In the genomic region with DNA sequence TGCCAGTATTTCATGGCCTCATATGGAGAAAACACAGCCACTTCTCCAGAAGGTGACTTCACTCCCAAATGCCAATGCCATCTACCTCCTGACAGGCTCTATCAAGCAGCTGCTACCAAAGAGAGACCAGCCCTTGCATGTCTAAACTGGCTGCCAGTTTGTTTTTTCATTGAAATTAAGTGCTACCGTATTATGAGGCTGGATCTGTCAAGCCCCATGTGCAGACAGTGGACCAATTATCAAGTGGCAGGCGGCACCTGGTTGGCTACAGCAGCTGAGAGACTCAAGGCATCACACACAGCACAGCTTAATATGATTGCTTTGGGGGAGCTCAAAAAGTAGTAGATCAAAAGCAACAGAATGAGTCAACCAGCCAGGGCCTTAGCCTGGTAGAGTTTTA, we compare ENCODE assay signal across 20 cellular contexts.
"Had no signal": no experiment of that assay in that cellular context is flagged by ENCODE, and none has a peak within 500 bp of the region (broad histone marks: within the 10 kb centered on the region; RNA-seq: fewer than 3 reads in every experiment).

No MANE protein-coding gene starts in this region.

- H3K27ac Mint-ChIP-seq: activated CD8-positive, alpha-beta T cell treated with anti-CD3 and anti-CD28 coated beads, Interleukin-2, amount 10 ng/mL, durations not matched to agents 7 days and 5 days; activated naive CD8-positive, alpha-beta T cell treated with anti-CD3 and anti-CD28 coated beads, Interleukin-2, amount 10 ng/mL, durations not matched to agents 7 days and 5 days; T-helper 1 cell treated with Interleukin-12 subunit alpha and Interleukin-12 subunit beta and Interleukin-4 antibody, amounts not matched to agents 30 μg/mL and 1 μg/mL, for 36 hours had no signal

- ATAC-seq: activated CD4-positive, CD25-positive, alpha-beta regulatory T cell treated with anti-CD3 and anti-CD28 coated beads, Interleukin-2, amount 50 U/mL, for 24 hours; activated CD8-positive, alpha-beta T cell treated with anti-CD3 and anti-CD28 coated beads, Interleukin-2, amount 10 ng/mL, durations not matched to agents 7 days and 5 days; PC-3 had no signal

- H3K36me3 Mint-ChIP-seq: activated naive CD8-positive, alpha-beta T cell treated with anti-CD3 and anti-CD28 coated beads, Interleukin-2, amount 10 ng/mL, durations not matched to agents 7 days and 5 days had no signal

- H3K4me1 Mint-ChIP-seq: activated naive CD8-positive, alpha-beta T cell treated with anti-CD3 and anti-CD28 coated beads, Interleukin-2, amount 10 ng/mL, durations not matched to agents 7 days and 5 days had no signal

- H3K4me3 Mint-ChIP-seq: activated CD8-positive, alpha-beta T cell treated with anti-CD3 and anti-CD28 coated beads, Interleukin-2, amount 10 ng/mL, durations not matched to agents 7 days and 5 days; activated naive CD8-positive, alpha-beta T cell treated with anti-CD3 and anti-CD28 coated beads, Interleukin-2, amount 10 ng/mL, durations not matched to agents 7 days and 5 days; T-helper 1 cell treated with Interleukin-12 subunit alpha and Interleukin-12 subunit beta and Interleukin-4 antibody, amounts not matched to agents 30 μg/mL and 1 μg/mL, for 36 hours had no signal

- H3K27me3 Mint-ChIP-seq: activated naive CD8-positive, alpha-beta T cell treated with anti-CD3 and anti-CD28 coated beads, Interleukin-2, amount 10 ng/mL, durations not matched to agents 7 days and 5 days had no signal

- DNase-seq: activated CD4-positive, alpha-beta T cell treated with anti-CD3 and anti-CD28 coated beads for 4 hours; activated CD4-positive, alpha-beta T cell treated with anti-CD3 and anti-CD28 coated beads, Interleukin-2, amount 50 U/mL, for 4 hours; activated CD8-positive, alpha-beta memory T cell treated with anti-CD3 and anti-CD28 coated beads, Interleukin-2, amount 50 U/mL, for 48 hours; activated CD8-positive, alpha-beta T cell treated with anti-CD3 and anti-CD28 coated beads, Interleukin-2, amount 10 ng/mL, durations not matched to agents 7 days and 5 days; activated naive CD4-positive, alpha-beta T cell treated with anti-CD3 and anti-CD28 coated beads, Interleukin-2, amount 50 U/mL, for 16 hours; activated naive CD8-positive, alpha-beta T cell treated with anti-CD3 and anti-CD28 coated beads, Interleukin-2, amount 10 ng/mL, durations not matched to agents 7 days and 5 days; activated T-cell treated with anti-CD3 and anti-CD28 coated beads, Interleukin-2, amount 50 U/mL, for 1 hour; anterior cingulate cortex; caudate nucleus; IMR-90; KBM-7; NCI-H1048; NCI-H1436 treated with DMSO at 0.1 percent for 48 hours; NCI-H1930; NCI-H524 treated with DMSO at 0.1 percent for 48 hours; NCI-H774; PC-3; SHP77 had no signal
